Comparison of ENCODE assay signal across 8 cellular contexts in genomic region chr9:6354072-6354686, GRCh38. TPM values are rescaled to one million over a fixed set of nuclear protein-coding genes. Genes with fewer than 3 reads are reported as not detected.
DNase-seq lines count a peak whose midpoint lies in the region; ATAC-seq and TF ChIP-seq lines count a peak whose summit lies in the region.

No MANE protein-coding gene starts in this region.

- intact Hi-C loops in PC-9 (cut with micrococcal nuclease; ENCODE audit: unreplicated experiment), result loop anchor here (1.0 to 2.0 kb wide), 2 partner anchors 213 to 313 kb away; no protein-coding TSS in a partner anchor

- H3K4me3 ChIP-seq in Jurkat, Clone E6-1 (ENCODE audit: low read length), result no peak overlapping the region
- H3K4me3 ChIP-seq in PC-9 (no peak overlapping the region), brain microvascular endothelial cell (ENCODE audit: low read depth, low read length) (no peak overlapping the region)

- DNase-seq in activated CD4-positive, alpha-beta T cell treated with anti-CD3 and anti-CD28 coated beads for 48 hours, result peak; percentile 17
- DNase-seq in activated CD4-positive, alpha-beta T cell treated with anti-CD3 and anti-CD28 coated beads, Interleukin-2, amount 50 U/mL, for 1 hour, result no peak
- DNase-seq in Jurkat, Clone E6-1 (ENCODE audit: low read depth, low spot score), result peak; percentile 67
- DNase-seq in PC-9 (no peak), brain microvascular endothelial cell (peak; percentile 56), inferior parietal cortex (ENCODE audit: extremely low spot score) (peak; percentile 78)
- DNase-seq in stimulated activated effector memory CD8-positive, alpha-beta T cell treated with anti-CD3 and anti-CD28 coated beads, Interleukin-12 subunit alpha, Interleukin-12 subunit beta, amount 100 ng/mL, for 72 hours (ENCODE audit: low spot score in 2 of 2), result peak; percentile 4 to 54

- ATAC-seq in GM21529 (IDR thresholded peaks at IDR 0.05; ENCODE audit: unreplicated experiment), result peak; percentile 92
- ATAC-seq in stimulated activated effector memory CD8-positive, alpha-beta T cell treated with anti-CD3 and anti-CD28 coated beads, Interleukin-12 subunit alpha, Interleukin-12 subunit beta, amount 100 ng/mL, for 72 hours, result peak; percentile 91

- no peaks in the 10 kb centered on the region for H3K36me3 Mint-ChIP-seq in stimulated activated effector memory CD8-positive, alpha-beta T cell treated with anti-CD3 and anti-CD28 coated beads, Interleukin-12 subunit alpha, Interleukin-12 subunit beta, amount 100 ng/mL, for 72 hours

- no peaks in the 10 kb centered on the region for H3K9me3 Mint-ChIP-seq in stimulated activated effector memory CD8-positive, alpha-beta T cell treated with anti-CD3 and anti-CD28 coated beads, Interleukin-12 subunit alpha, Interleukin-12 subunit beta, amount 100 ng/mL, for 72 hours

- no peak overlapping the region for H2AFZ ChIP-seq in PC-9

- H3K27me3 ChIP-seq in PC-9 (ENCODE audit: insufficient read depth, low read depth) (no peaks in the 10 kb centered on the region), brain microvascular endothelial cell (replicated peaks) (no peaks in the 10 kb centered on the region)

- no peaks in the 10 kb centered on the region for H3K79me2 ChIP-seq in PC-9 (ENCODE audit: low read depth)

- BruUV-seq in PC-9 (replicated peaks; lab: Mats Ljungman, UMichigan), result no TSS peak

- in situ Hi-C loops in brain microvascular endothelial cell (cut with HindIII; ENCODE audit: low pct_ligation_motif_present, low sequenced_read_pairs), result no loop called here

- no peaks in the 10 kb centered on the region for H4K20me1 ChIP-seq in PC-9 (ENCODE audit: insufficient read depth)

- H3K4me1 Mint-ChIP-seq in stimulated activated effector memory CD8-positive, alpha-beta T cell treated with anti-CD3 and anti-CD28 coated beads, Interleukin-12 subunit alpha, Interleukin-12 subunit beta, amount 100 ng/mL, for 72 hours, result peaks cover 15% of the 10 kb centered on the region

- no peaks in the 10 kb centered on the region for H3K9me3 ChIP-seq in PC-9 (ENCODE audit: insufficient read depth, low read depth)

- POLR2A ChIA-PET in PC-9 (lab: Charles Lee; ENCODE audit: unreplicated experiment), result interaction anchor here (0.6 kb wide), 1 partner anchor 402 kb away, joined by 6 read pairs; no protein-coding TSS in a partner anchor

- peaks cover 6% of the 10 kb centered on the region; the same call in 1 of the 2 replicates for H3F3A ChIP-seq in PC-9 (ENCODE audit: insufficient read depth, low read depth)

- no peak overlapping the region for H3K27ac Mint-ChIP-seq in stimulated activated effector memory CD8-positive, alpha-beta T cell treated with anti-CD3 and anti-CD28 coated beads, Interleukin-12 subunit alpha, Interleukin-12 subunit beta, amount 100 ng/mL, for 72 hours

- peak; percentile 73 for TF ChIP-seq CTCF in PC-9 (conservative IDR thresholded peaks at IDR 0.05)
- TF ChIP-seq CTCF in brain microvascular endothelial cell (IDR thresholded peaks at IDR 0.05; ENCODE audit: low read depth, low read length, missing control alignments), result peak; percentile 79

- no peaks in the 10 kb centered on the region for H3K9me2 ChIP-seq in PC-9 (ENCODE audit: insufficient read depth)

- no peak overlapping the region for H3K4me2 ChIP-seq in PC-9

- H3K27ac ChIP-seq in PC-9 (no peak overlapping the region), brain microvascular endothelial cell (no peak overlapping the region)

- H3K4me1 ChIP-seq in PC-9 (replicated peaks; ENCODE audit: insufficient read depth), result peaks cover 34% of the 10 kb centered on the region

- no peaks in the 10 kb centered on the region for H3K36me3 ChIP-seq in PC-9 (ENCODE audit: low read depth)
- no peaks in the 10 kb centered on the region for H3K36me3 ChIP-seq in brain microvascular endothelial cell (replicated peaks)

- CTCF ChIA-PET in PC-9 (lab: Charles Lee), result no interaction called here

- H3K4me3 Mint-ChIP-seq in stimulated activated effector memory CD8-positive, alpha-beta T cell treated with anti-CD3 and anti-CD28 coated beads, Interleukin-12 subunit alpha, Interleukin-12 subunit beta, amount 100 ng/mL, for 72 hours, result no peak overlapping the region

RNA-seq across cellular contexts. Expression of gene TPD52L3, which starts 26.0 kb away (rescaled TPM):
- not detected for polyA plus RNA-seq in Jurkat, Clone E6-1 (2012; ENCODE audit: insufficient read depth, insufficient read length)
- total RNA-seq in PC-9 (2021), result not detected in 2 replicates

RNA-seq across cellular contexts. Expression of gene UHRF2, which starts 58.8 kb away (rescaled TPM):
- polyA plus RNA-seq in Jurkat, Clone E6-1 (2012; ENCODE audit: insufficient read depth, insufficient read length), result 55.6 TPM
- 32.6 and 40.9 TPM in 2 replicates for total RNA-seq in PC-9 (2021)

Comparison
In these comparisons a context has a peak if more than half of its experiments do, and no peak if none do; other contexts are left out.
1. DNase-seq: peak in activated CD4-positive, alpha-beta T cell treated with anti-CD3 and anti-CD28 coated beads for 48 hours (single experiment), Jurkat, Clone E6-1 (single experiment), brain microvascular endothelial cell (single experiment), inferior parietal cortex (single experiment) and stimulated activated effector memory CD8-positive, alpha-beta T cell treated with anti-CD3 and anti-CD28 coated beads, Interleukin-12 subunit alpha, Interleukin-12 subunit beta, amount 100 ng/mL, for 72 hours (2 of 2); none in activated CD4-positive, alpha-beta T cell treated with anti-CD3 and anti-CD28 coated beads, Interleukin-2, amount 50 U/mL, for 1 hour (single experiment) and PC-9 (0 of 2).